ENCODE assay signal across 1 cellular context in the genomic region with DNA sequence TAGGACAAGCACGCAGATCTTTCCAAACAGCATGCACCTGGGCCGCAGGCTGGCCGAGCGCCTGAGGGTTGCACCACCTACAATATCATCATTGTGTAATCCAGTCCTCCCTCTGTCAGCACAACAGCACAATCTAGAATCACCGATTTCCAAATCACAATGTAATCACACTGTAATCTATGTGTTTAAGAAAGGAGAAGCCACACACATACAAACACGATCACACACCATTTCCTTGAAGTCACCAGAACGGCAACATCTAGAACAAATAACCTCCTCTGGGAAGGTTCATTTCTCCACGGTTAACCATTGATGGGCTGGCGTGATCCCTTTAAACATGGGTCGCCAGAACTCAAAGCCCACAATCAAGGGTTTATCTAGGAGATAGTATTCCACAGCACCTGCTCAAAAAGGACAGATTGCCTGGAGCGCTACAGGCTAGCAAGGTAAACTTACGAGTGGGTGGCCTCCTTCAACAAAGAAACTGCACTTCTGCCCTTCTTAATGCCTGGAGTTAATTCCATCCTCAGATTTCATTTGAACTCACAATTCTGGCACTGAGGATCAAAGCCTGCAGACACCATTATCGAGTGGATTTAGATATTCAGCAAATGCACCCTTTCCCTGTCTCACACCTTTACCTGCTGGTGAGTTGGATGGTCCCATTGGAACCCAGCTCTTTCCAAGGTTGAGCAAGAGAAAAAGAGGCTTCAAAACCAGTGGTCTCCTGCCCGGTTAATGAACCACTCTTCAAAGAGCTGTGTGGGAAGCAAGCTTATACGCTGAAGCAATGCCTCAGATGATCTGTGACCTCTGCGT.
TF ChIP-seq lines count a peak whose summit lies in the region.

No MANE protein-coding gene starts in this region.

TF ChIP-seq in HepG2, 621 proteins besides CTCF, POLR2A, EP300 and RAD21 (continued from another document and continues in another):
- TF ChIP-seq ZNF597 (CRISPR knock-in tag; IDR thresholded peaks at IDR 0.05), result no peak
- TF ChIP-seq, protein P1, sequence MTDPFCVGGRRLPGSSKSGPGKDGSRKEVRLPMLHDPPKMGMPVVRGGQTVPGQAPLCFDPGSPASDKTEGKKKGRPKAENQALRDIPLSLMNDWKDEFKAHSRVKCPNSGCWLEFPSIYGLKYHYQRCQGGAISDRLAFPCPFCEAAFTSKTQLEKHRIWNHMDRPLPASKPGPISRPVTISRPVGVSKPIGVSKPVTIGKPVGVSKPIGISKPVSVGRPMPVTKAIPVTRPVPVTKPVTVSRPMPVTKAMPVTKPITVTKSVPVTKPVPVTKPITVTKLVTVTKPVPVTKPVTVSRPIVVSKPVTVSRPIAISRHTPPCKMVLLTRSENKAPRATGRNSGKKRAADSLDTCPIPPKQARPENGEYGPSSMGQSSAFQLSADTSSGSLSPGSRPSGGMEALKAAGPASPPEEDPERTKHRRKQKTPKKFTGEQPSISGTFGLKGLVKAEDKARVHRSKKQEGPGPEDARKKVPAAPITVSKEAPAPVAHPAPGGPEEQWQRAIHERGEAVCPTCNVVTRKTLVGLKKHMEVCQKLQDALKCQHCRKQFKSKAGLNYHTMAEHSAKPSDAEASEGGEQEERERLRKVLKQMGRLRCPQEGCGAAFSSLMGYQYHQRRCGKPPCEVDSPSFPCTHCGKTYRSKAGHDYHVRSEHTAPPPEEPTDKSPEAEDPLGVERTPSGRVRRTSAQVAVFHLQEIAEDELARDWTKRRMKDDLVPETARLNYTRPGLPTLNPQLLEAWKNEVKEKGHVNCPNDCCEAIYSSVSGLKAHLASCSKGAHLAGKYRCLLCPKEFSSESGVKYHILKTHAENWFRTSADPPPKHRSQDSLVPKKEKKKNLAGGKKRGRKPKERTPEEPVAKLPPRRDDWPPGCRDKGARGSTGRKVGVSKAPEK (CRISPR knock-in tag; IDR thresholded peaks at IDR 0.05; ENCODE audit: borderline replicate concordance), result peak; percentile 92
- TF ChIP-seq NFRKB (IDR thresholded peaks at IDR 0.05), result no peak
- TF ChIP-seq POLR2AphosphoS2 (IDR thresholded peaks at IDR 0.05; ENCODE audit: low read depth, low read length), result no peak
- TF ChIP-seq HMGA1 (CRISPR knock-in tag; conservative IDR thresholded peaks at IDR 0.05), result no peak
- TF ChIP-seq ZBTB42 (CRISPR knock-in tag; IDR thresholded peaks at IDR 0.05), result 0 out of 2 replicates have a peak, but pooled peaks have one; percentile 5
- peak; percentile 77; the same call in 1 of the 2 replicates for TF ChIP-seq FOXK1 (CRISPR knock-in tag; IDR thresholded peaks at IDR 0.05; ENCODE audit: borderline replicate concordance, low read depth)
- TF ChIP-seq DNMT3B (CRISPR knock-in tag; conservative IDR thresholded peaks at IDR 0.05), result peak; percentile 61; the same call in 1 of the 2 replicates
- no peak for TF ChIP-seq KAT2B (IDR thresholded peaks at IDR 0.05; ENCODE audit: borderline replicate concordance, low read depth, low read length)
- no peak for TF ChIP-seq ZNF18 (CRISPR knock-in tag; IDR thresholded peaks at IDR 0.05; ENCODE audit: insufficient replicate concordance)
- no peak for TF ChIP-seq TCF12 (IDR thresholded peaks at IDR 0.05)
- peak; percentile 35; the same call in 1 of the 2 replicates for TF ChIP-seq TCF12 (CRISPR knock-in tag; IDR thresholded peaks at IDR 0.05)
- peak; percentile 93; the same call in 1 of the 2 replicates for TF ChIP-seq ZSCAN20 (CRISPR knock-in tag; IDR thresholded peaks at IDR 0.05; ENCODE audit: borderline replicate concordance)
- 0 out of 2 replicates have a peak, but pooled peaks have one; percentile 37 for TF ChIP-seq ZBTB7A (CRISPR knock-in tag; IDR thresholded peaks at IDR 0.05)
- TF ChIP-seq NR2F6 (IDR thresholded peaks at IDR 0.05), result peak; percentile 96
- peak; percentile 98 for TF ChIP-seq NR2F6 (CRISPR knock-in tag; IDR thresholded peaks at IDR 0.05)
- TF ChIP-seq KDM5A (IDR thresholded peaks at IDR 0.05; ENCODE audit: borderline replicate concordance, low read length), result peak; percentile 62; the same call in 1 of the 2 replicates
- TF ChIP-seq MTA1 (CRISPR knock-in tag; IDR thresholded peaks at IDR 0.05; ENCODE audit: borderline replicate concordance), result no peak; the same call in 1 of the 2 replicates
- TF ChIP-seq ZNF230 (CRISPR knock-in tag; IDR thresholded peaks at IDR 0.05), result no peak; the same call in 1 of the 2 replicates
- TF ChIP-seq ZNF460 (CRISPR knock-in tag; IDR thresholded peaks at IDR 0.05; ENCODE audit: borderline replicate concordance), result peak; percentile 43; the same call in 1 of the 2 replicates
- TF ChIP-seq SP140L (CRISPR knock-in tag; IDR thresholded peaks at IDR 0.05; ENCODE audit: borderline replicate concordance), result no peak; the same call in 1 of the 2 replicates
- TF ChIP-seq ZSCAN25 (CRISPR knock-in tag; IDR thresholded peaks at IDR 0.05), result peak; percentile 67; the same call in 1 of the 2 replicates
- 0 out of 2 replicates have a peak, but pooled peaks have one; percentile 44 for TF ChIP-seq HHEX (CRISPR knock-in tag; IDR thresholded peaks at IDR 0.05)
- TF ChIP-seq NFYB (CRISPR knock-in tag; IDR thresholded peaks at IDR 0.05), result 0 out of 2 replicates have a peak, but pooled peaks have one; percentile 21
- TF ChIP-seq BORCS8-MEF2B (CRISPR knock-in tag; IDR thresholded peaks at IDR 0.05), result 0 out of 2 replicates have a peak, but pooled peaks have one; percentile 34
- no peak; the same call in 1 of the 2 replicates for TF ChIP-seq ZNF430 (CRISPR knock-in tag; IDR thresholded peaks at IDR 0.05)
- no peak for TF ChIP-seq MAF1 (CRISPR knock-in tag; IDR thresholded peaks at IDR 0.05; ENCODE audit: borderline replicate concordance)
- peak; percentile 54; the same call in 1 of the 2 replicates for TF ChIP-seq TBX3 (IDR thresholded peaks at IDR 0.05; ENCODE audit: borderline replicate concordance)
- no peak for TF ChIP-seq HOXA7 (CRISPR knock-in tag; IDR thresholded peaks at IDR 0.05)
- TF ChIP-seq, protein P2, sequence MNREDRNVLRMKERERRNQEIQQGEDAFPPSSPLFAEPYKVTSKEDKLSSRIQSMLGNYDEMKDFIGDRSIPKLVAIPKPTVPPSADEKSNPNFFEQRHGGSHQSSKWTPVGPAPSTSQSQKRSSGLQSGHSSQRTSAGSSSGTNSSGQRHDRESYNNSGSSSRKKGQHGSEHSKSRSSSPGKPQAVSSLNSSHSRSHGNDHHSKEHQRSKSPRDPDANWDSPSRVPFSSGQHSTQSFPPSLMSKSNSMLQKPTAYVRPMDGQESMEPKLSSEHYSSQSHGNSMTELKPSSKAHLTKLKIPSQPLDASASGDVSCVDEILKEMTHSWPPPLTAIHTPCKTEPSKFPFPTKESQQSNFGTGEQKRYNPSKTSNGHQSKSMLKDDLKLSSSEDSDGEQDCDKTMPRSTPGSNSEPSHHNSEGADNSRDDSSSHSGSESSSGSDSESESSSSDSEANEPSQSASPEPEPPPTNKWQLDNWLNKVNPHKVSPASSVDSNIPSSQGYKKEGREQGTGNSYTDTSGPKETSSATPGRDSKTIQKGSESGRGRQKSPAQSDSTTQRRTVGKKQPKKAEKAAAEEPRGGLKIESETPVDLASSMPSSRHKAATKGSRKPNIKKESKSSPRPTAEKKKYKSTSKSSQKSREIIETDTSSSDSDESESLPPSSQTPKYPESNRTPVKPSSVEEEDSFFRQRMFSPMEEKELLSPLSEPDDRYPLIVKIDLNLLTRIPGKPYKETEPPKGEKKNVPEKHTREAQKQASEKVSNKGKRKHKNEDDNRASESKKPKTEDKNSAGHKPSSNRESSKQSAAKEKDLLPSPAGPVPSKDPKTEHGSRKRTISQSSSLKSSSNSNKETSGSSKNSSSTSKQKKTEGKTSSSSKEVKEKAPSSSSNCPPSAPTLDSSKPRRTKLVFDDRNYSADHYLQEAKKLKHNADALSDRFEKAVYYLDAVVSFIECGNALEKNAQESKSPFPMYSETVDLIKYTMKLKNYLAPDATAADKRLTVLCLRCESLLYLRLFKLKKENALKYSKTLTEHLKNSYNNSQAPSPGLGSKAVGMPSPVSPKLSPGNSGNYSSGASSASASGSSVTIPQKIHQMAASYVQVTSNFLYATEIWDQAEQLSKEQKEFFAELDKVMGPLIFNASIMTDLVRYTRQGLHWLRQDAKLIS (CRISPR knock-in tag; IDR thresholded peaks at IDR 0.05), result peak; percentile 89; the same call in 1 of the 2 replicates
- peak; percentile 86 for TF ChIP-seq CHD4 (IDR thresholded peaks at IDR 0.05; ENCODE audit: borderline replicate concordance, low read length)
- peak; percentile 89 for TF ChIP-seq TBX2 (CRISPR knock-in tag; IDR thresholded peaks at IDR 0.05; ENCODE audit: borderline replicate concordance)
- TF ChIP-seq ZNF225 (CRISPR knock-in tag; IDR thresholded peaks at IDR 0.05), result peak; percentile 86; the same call in 1 of the 2 replicates
- TF ChIP-seq ERF (CRISPR knock-in tag; IDR thresholded peaks at IDR 0.05), result peak; percentile 72
- peak; percentile 70 for TF ChIP-seq ZNF232 (CRISPR knock-in tag; IDR thresholded peaks at IDR 0.05; ENCODE audit: borderline replicate concordance)
- no peak for TF ChIP-seq ZNF17 (CRISPR knock-in tag; IDR thresholded peaks at IDR 0.05)
- peak; percentile 79 for TF ChIP-seq RCOR2 (CRISPR knock-in tag; IDR thresholded peaks at IDR 0.05)
- TF ChIP-seq NFKB2 (CRISPR knock-in tag; IDR thresholded peaks at IDR 0.05; ENCODE audit: borderline replicate concordance), result peak; percentile 74
- TF ChIP-seq, protein P3, sequence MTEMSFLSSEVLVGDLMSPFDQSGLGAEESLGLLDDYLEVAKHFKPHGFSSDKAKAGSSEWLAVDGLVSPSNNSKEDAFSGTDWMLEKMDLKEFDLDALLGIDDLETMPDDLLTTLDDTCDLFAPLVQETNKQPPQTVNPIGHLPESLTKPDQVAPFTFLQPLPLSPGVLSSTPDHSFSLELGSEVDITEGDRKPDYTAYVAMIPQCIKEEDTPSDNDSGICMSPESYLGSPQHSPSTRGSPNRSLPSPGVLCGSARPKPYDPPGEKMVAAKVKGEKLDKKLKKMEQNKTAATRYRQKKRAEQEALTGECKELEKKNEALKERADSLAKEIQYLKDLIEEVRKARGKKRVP (CRISPR knock-in tag; IDR thresholded peaks at IDR 0.05), result peak; percentile 66 to 95; a peak in 3 of 4 replicates
- TF ChIP-seq, protein P4, sequence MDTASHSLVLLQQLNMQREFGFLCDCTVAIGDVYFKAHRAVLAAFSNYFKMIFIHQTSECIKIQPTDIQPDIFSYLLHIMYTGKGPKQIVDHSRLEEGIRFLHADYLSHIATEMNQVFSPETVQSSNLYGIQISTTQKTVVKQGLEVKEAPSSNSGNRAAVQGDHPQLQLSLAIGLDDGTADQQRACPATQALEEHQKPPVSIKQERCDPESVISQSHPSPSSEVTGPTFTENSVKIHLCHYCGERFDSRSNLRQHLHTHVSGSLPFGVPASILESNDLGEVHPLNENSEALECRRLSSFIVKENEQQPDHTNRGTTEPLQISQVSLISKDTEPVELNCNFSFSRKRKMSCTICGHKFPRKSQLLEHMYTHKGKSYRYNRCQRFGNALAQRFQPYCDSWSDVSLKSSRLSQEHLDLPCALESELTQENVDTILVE (CRISPR knock-in tag; IDR thresholded peaks at IDR 0.05), result peak; percentile 68
- TF ChIP-seq ZNF382 (CRISPR knock-in tag; IDR thresholded peaks at IDR 0.05; ENCODE audit: borderline replicate concordance), result no peak
- TF ChIP-seq SNAPC2 (CRISPR knock-in tag; IDR thresholded peaks at IDR 0.05), result no peak
- peak; percentile 28; the same call in 1 of the 2 replicates for TF ChIP-seq ZNF558 (CRISPR knock-in tag; IDR thresholded peaks at IDR 0.05; ENCODE audit: borderline replicate concordance)
- TF ChIP-seq ZNF350 (CRISPR knock-in tag; IDR thresholded peaks at IDR 0.05; ENCODE audit: borderline replicate concordance, low read depth), result peak; percentile 92
- TF ChIP-seq XRCC5 (optimal IDR thresholded peaks at IDR 0.05; ENCODE audit: low read length), result peak; percentile 55
- TF ChIP-seq FOXJ3 (CRISPR knock-in tag; IDR thresholded peaks at IDR 0.05; ENCODE audit: borderline replicate concordance), result peak; percentile 86; the same call in 1 of the 2 replicates
- no peak for TF ChIP-seq ZNF253 (CRISPR knock-in tag; IDR thresholded peaks at IDR 0.05; ENCODE audit: borderline replicate concordance)
- no peak for TF ChIP-seq ZNF207 (IDR thresholded peaks at IDR 0.05; ENCODE audit: borderline replicate concordance)
